In the genomic region with DNA sequence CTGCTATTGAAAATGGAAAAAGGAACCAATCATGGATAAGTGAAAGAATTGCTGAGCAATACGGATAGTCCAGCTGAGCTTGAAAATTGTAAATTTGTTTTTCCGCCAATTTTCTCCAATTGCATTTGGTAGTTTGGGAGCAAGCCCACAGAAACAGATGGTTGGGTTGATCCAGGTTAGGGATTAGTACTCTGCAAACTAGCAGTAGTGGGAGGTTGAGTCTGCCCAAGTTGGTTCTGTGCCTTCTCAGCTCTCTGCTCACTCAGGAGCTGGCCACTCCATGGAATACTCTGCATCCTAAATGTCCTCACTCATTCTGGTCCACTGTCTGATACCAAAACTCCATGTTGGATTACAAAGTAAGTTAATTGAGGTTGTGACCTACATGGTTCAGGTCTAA, we compare ENCODE assay signal across 21 cellular contexts.
"Had no signal": no experiment of that assay in that cellular context is flagged by ENCODE, and none has a peak within 500 bp of the region (broad histone marks: within the 10 kb centered on the region; RNA-seq: fewer than 3 reads in every experiment).

No MANE protein-coding gene starts in this region.

- FAIRE-seq: RCC 7860 had no signal

- H3K4me3 ChIP-seq: MG63, SJSA1, SK-N-MC had no signal

- DNase-seq: IMR-90, Karpas-422, KG1, MG63, NCI-H1092, NCI-H1436, NCI-H1694, NCI-H187 treated with DMSO at 0.1 percent for 48 hours, NCI-H2029 treated with DMSO at 0.1 percent for 48 hours, NCI-H2171 treated with DMSO at 0.1 percent for 48 hours, NCI-H345, NCI-H510A, NCI-H524 treated with DMSO at 0.1 percent for 48 hours, NCI-H69, NCI-H774, Right ventricle myocardium superior, RPMI8226, SIG-M5 had no signal

- H3K27me3 ChIP-seq: MG63, SJSA1 had no signal

- H3K9me3 ChIP-seq: MG63, SJSA1 had no signal

- H3K27ac ChIP-seq: SJSA1, SK-N-MC had no signal

- H3K36me3 ChIP-seq: MG63, SJSA1 had no signal
